In the genomic region with DNA sequence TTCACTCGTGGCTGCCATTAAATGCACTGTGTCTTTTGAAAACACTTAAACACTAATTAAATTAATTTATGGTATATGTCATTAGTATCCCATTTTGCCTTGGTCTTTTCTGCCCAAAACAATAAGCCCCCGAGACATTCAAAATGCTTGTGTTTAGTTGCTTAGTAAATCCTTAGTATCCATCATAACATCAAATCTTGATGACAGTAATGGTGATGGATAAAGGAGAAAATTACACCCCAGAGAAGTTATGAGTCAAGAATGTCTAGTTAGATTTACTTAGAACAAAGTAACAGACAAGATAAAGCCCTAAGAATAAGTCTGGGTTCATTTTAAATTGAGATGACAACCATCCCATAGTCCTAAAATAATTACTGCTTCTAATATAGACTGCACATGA, we compare ENCODE assay signal across 17 cellular contexts. TPM values are rescaled to one million over a fixed set of nuclear protein-coding genes. Genes with fewer than 3 reads are reported as not detected.
A peak's percentile ranks its signal among the peaks of the same experiment; 100 is the strongest.
DNase-seq lines count a peak whose midpoint lies in the region; ATAC-seq and TF ChIP-seq lines count a peak whose summit lies in the region.
"Had no signal": no experiment of that assay in that cellular context is flagged by ENCODE, and none has a peak within 500 bp of the region (broad histone marks: within the 10 kb centered on the region; RNA-seq: fewer than 3 reads in every experiment).

No MANE protein-coding gene starts in this region.

- 58% methylated on average over 2 of the region's 2 CpGs for WGBS in body of pancreas, 2 donors

- H3K27ac ChIP-seq in neural cell (ENCODE audit: low read length) (no peak overlapping the region), body of pancreas (no peak overlapping the region), Peyer's patch (no peak overlapping the region)
- H3K27ac ChIP-seq: 22Rv1; BLaER1 treated with 17β-estradiol and CSF1 and Interleukin-3, amounts not matched to agents 10 nM and 100 nM had no signal

- peaks cover 7% of the 10 kb centered on the region for H3K79me2 ChIP-seq in neural cell (replicated peaks; ENCODE audit: insufficient read depth, low read length)

- no peaks in the 10 kb centered on the region for H3F3A ChIP-seq in neural cell (ENCODE audit: insufficient read depth, low read length, poor library complexity, severe bottlenecking)

- DNase-seq in NCI-H2227 treated with DMSO at 0.1 percent for 48 hours (lab: John Stamatoyannopoulos, UW) (peak; percentile 52), NCI-H2227 (lab: John Stamatoyannopoulos, UW; ENCODE audit: unreplicated experiment) (no peak), SK-N-DZ (ENCODE audit: low spot score) (peak; percentile 13), body of pancreas (no peak), Peyer's patch (no peak)
- DNase-seq: CD4-positive, alpha-beta T cell; CD8-positive, alpha-beta memory T cell; DMS 273 treated with DMSO at 0.1 percent for 48 hours; DMS79; EL; GDM1; GOT3; HCEC 1CT had no signal

- no peak for TF ChIP-seq RAD21 in neural cell (conservative IDR thresholded peaks at IDR 0.05)

- H3K9ac ChIP-seq in neural cell (ENCODE audit: low read length): no peak overlapping the region
- H3K9ac ChIP-seq: BLaER1 treated with 17β-estradiol and CSF1 and Interleukin-3, amounts not matched to agents 10 nM and 100 nM had no signal

- H4K20me1 ChIP-seq in neural cell (ENCODE audit: insufficient read depth): no peaks in the 10 kb centered on the region
- H4K20me1 ChIP-seq: BLaER1 treated with 17β-estradiol and CSF1 and Interleukin-3, amounts not matched to agents 10 nM and 100 nM had no signal

- H3K9me2 ChIP-seq in neural cell (ENCODE audit: insufficient read depth, low read length): no peaks in the 10 kb centered on the region

- TF ChIP-seq POLR2A in body of pancreas (IDR thresholded peaks at IDR 0.05) (no peak), Peyer's patch (IDR thresholded peaks at IDR 0.05) (no peak)

- intact Hi-C loops in body of pancreas (cut with DNase I): no loop called here

- H3K4me1 ChIP-seq in body of pancreas (no peaks in the 10 kb centered on the region), Peyer's patch (no peaks in the 10 kb centered on the region)
- H3K4me1 ChIP-seq: BLaER1 treated with 17β-estradiol and CSF1 and Interleukin-3, amounts not matched to agents 10 nM and 100 nM had no signal

- TF ChIP-seq EP300 in neural cell (conservative IDR thresholded peaks at IDR 0.05; ENCODE audit: poor library complexity, severe bottlenecking): peak; percentile 50

- H3K4me3 ChIP-seq in neural cell (ENCODE audit: low read length) (no peak overlapping the region), body of pancreas (no peak overlapping the region), Peyer's patch (no peak overlapping the region)
- H3K4me3 ChIP-seq: BLaER1 treated with 17β-estradiol and CSF1 and Interleukin-3, amounts not matched to agents 10 nM and 100 nM had no signal

- H3K9me3 ChIP-seq in neural cell (ENCODE audit: low read length) (no peaks in the 10 kb centered on the region), body of pancreas (no peaks in the 10 kb centered on the region), Peyer's patch (no peaks in the 10 kb centered on the region)

- H3K27me3 ChIP-seq in neural cell (ENCODE audit: insufficient read depth, low read depth, low read length) (peaks cover 27% of the 10 kb centered on the region), body of pancreas (no peaks in the 10 kb centered on the region), Peyer's patch (no peaks in the 10 kb centered on the region)
- H3K27me3 ChIP-seq: BLaER1 treated with 17β-estradiol and CSF1 and Interleukin-3, amounts not matched to agents 10 nM and 100 nM had no signal

- no peak overlapping the region for H2AFZ ChIP-seq in neural cell (ENCODE audit: low read depth, low read length)

- no peaks in the 10 kb centered on the region for H3K36me3 ChIP-seq in neural cell (ENCODE audit: insufficient read depth, low read length)
- H3K36me3 ChIP-seq in body of pancreas (replicated peaks in 1 of 2; ENCODE audit: insufficient read depth in 1 of 2, low read depth in 2 of 2): no peaks in the 10 kb centered on the region
- no peaks in the 10 kb centered on the region for H3K36me3 ChIP-seq in Peyer's patch
- H3K36me3 ChIP-seq: BLaER1 treated with 17β-estradiol and CSF1 and Interleukin-3, amounts not matched to agents 10 nM and 100 nM had no signal

- no peak for ATAC-seq in body of pancreas

- TF ChIP-seq CTCF in neural cell (IDR thresholded peaks at IDR 0.05; ENCODE audit: poor library complexity, severe bottlenecking) (no peak), body of pancreas (IDR thresholded peaks at IDR 0.05) (no peak), Peyer's patch (IDR thresholded peaks at IDR 0.05) (no peak)

- H3K4me2 ChIP-seq in neural cell (ENCODE audit: low read length): no peak overlapping the region
- H3K4me2 ChIP-seq: BLaER1 treated with 17β-estradiol and CSF1 and Interleukin-3, amounts not matched to agents 10 nM and 100 nM had no signal

TF ChIP-seq in neural cell, 6 proteins besides CTCF, POLR2A, EP300 and RAD21:
- TF ChIP-seq POLR2AphosphoS5 (IDR thresholded peaks at IDR 0.05) (peak; percentile 56), EZH2 (IDR thresholded peaks at IDR 0.05; ENCODE audit: borderline replicate concordance, insufficient read depth, low read length, poor library complexity, severe bottlenecking) (no peak)

RNA-seq across cellular contexts. Expression of a gene that starts 21.3 kb away (rescaled TPM):
- polyA plus RNA-seq in SK-N-DZ (2014; cell fraction: cytosol; rRNA removed): 21.1 and 22.5 TPM in 2 replicates
- polyA plus RNA-seq in SK-N-DZ (2014; cell fraction: nucleus; rRNA removed): 23.0 and 31.6 TPM in 2 replicates
- polyA plus RNA-seq in neural cell: 52.0 and 54.8 TPM in 2 replicates
- polyA minus RNA-seq in neural cell: 225 and 296 TPM in 2 replicates
- total RNA-seq in body of pancreas: 10 to 100 TPM in 1 of 2 donors, 1 to 10 TPM in 1; 9.9 to 11.5 TPM
- total RNA-seq in Peyer's patch: 10 to 100 TPM in 3 of 4 donors, 1 to 10 TPM in 1; 5.3 to 85.0 (median 21.1) TPM
- polyA plus RNA-seq: CD14-positive monocyte; CD8-positive, alpha-beta memory T cell had no signal

Comparison
In these comparisons a context has a peak if more than half of its experiments do, and no peak if none do; other contexts are left out.
1. DNase-seq: peak in NCI-H2227 treated with DMSO at 0.1 percent for 48 hours (single experiment) and SK-N-DZ (single experiment); none in NCI-H2227 (single experiment), body of pancreas (0 of 4) and Peyer's patch (0 of 3).